In the genomic region with DNA sequence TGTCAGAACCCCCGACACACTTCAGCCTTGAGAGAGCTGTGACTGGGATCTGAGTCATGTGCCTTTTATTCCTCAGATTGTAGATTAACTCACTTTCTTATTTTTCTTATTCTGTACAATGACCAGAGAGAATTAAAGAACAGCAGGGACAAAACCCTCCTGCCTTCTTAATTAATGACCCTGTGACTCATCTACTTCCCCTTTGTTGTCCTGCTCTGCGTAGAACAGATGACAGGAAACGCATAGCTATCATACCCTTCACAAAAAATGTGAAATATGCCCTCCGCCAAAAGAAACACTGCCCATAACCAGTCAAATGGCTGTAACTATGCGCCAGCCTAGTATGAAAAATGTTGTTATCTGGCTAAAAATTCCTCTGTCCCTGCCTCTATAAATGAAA, we compare ENCODE assay signal across 8 cellular contexts. TPM values are rescaled to one million over a fixed set of nuclear protein-coding genes. Genes with fewer than 3 reads are reported as not detected.
DNase-seq lines count a peak whose midpoint lies in the region; ATAC-seq and TF ChIP-seq lines count a peak whose summit lies in the region.

No MANE protein-coding gene starts in this region.

- ATAC-seq in GM21786 (IDR thresholded peaks at IDR 0.05; ENCODE audit: unreplicated experiment): no peak

- H3K4me3 ChIP-seq in coronary artery: no peak overlapping the region

- TF ChIP-seq CTCF in coronary artery (IDR thresholded peaks at IDR 0.05): no peak

- H3K27ac ChIP-seq in coronary artery: peak overlapping the region; percentile 2 to 77

- DNase-seq in DMS53 (lab: John Stamatoyannopoulos, UW) (peak; percentile 66), NCI-H146 treated with DMSO at 0.1 percent for 48 hours (lab: John Stamatoyannopoulos, UW; ENCODE audit: unreplicated experiment) (peak; percentile 29), coronary artery (ENCODE audit: low spot score) (no peak), mucosa of gallbladder (ENCODE audit: low spot score) (peak; percentile 40), T-helper 2 cell (no peak), NCI-H748 treated with DMSO at 0.1 percent for 48 hours (lab: John Stamatoyannopoulos, UW) (no peak), NCI-H82 treated with DMSO at 0.1 percent for 48 hours (lab: John Stamatoyannopoulos, UW; ENCODE audit: unreplicated experiment) (no peak)

RNA-seq across cellular contexts. Expression of a gene that starts 9.1 kb away (rescaled TPM):
- 8.6 TPM for total RNA-seq in mucosa of gallbladder

Comparison
In these comparisons a context has a peak if more than half of its experiments do, and no peak if none do; other contexts are left out.
1. DNase-seq: peak in DMS53 (single experiment), NCI-H146 treated with DMSO at 0.1 percent for 48 hours (single experiment) and mucosa of gallbladder (single experiment); none in coronary artery (single experiment), T-helper 2 cell (0 of 5), NCI-H748 treated with DMSO at 0.1 percent for 48 hours (single experiment) and NCI-H82 treated with DMSO at 0.1 percent for 48 hours (single experiment).